ENCODE assay signal across 1 cellular context in genomic region chr1:151680391-151680790, GRCh38.
TF ChIP-seq lines count a peak whose summit lies in the region.

No MANE protein-coding gene starts in this region.

TF ChIP-seq in SK-N-SH treated with all-trans-retinoic acid at 6 μM for 48 hours, 23 proteins besides CTCF, POLR2A, EP300 and RAD21 (continued from another document):
- no peak for TF ChIP-seq PATZ1 (CRISPR knock-in tag; IDR thresholded peaks at IDR 0.05; ENCODE audit: borderline replicate concordance)
- TF ChIP-seq SNAI2 (CRISPR knock-in tag; IDR thresholded peaks at IDR 0.05), result no peak
- TF ChIP-seq RARB (CRISPR knock-in tag; IDR thresholded peaks at IDR 0.05), result no peak
TF ChIP-seq in SK-N-SH treated with all-trans-retinoic acid at 6 μM for 48 hours: peak in this region for 0.
